In the genomic region with DNA sequence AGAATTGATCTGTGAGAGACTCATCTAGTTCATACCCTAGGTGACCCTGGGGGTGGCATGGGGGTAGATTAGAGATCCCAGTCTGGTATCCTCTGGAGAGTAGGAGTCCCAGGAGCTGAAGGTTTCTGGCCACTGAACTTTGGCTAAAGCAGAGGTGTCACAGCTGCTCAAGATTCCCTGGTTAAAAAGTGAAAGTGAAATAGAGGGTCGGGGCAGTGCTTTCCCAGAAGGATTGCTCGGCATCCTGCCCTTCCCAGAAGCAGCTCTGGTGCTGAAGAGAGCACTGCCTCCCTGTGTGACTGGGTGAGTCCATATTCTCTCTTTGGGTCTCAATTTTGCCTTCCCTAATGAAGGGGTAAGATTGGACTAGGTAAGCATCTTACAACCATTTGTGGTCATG, we compare ENCODE assay signal across 8 cellular contexts. TPM values are rescaled to one million over a fixed set of nuclear protein-coding genes. Genes with fewer than 3 reads are reported as not detected.
DNase-seq lines count a peak whose midpoint lies in the region; ATAC-seq and TF ChIP-seq lines count a peak whose summit lies in the region.

No MANE protein-coding gene starts in this region.

- peaks cover 14% of the 10 kb centered on the region for H3K4me1 Mint-ChIP-seq in HFFc6 (ENCODE audit: low read depth)
- peaks cover 20% of the 10 kb centered on the region for H3K4me1 Mint-ChIP-seq in activated naive CD8-positive, alpha-beta T cell treated with anti-CD3 and anti-CD28 coated beads, Interleukin-2, amount 50 U/mL, for 24 hours
- H3K4me1 Mint-ChIP-seq in stimulated activated naive B cell treated with anti-CD40 and anti-IgM and Interleukin-4, amounts not matched to agents 10 μg/mL and 1 μg/mL and 100 μg/mL, for 72 hours, result peaks cover 55 to 72% of the 10 kb centered on the region in 2 donors

- no peak for DNase-seq in HFFc6
- no peak for DNase-seq in activated naive CD8-positive, alpha-beta T cell treated with anti-CD3 and anti-CD28 coated beads, Interleukin-2, amount 50 U/mL, for 24 hours
- DNase-seq in iris pigment epithelial cell (ENCODE audit: low read depth), result peak; percentile 39
- DNase-seq in stimulated activated naive B cell treated with anti-CD40 and anti-IgM and Interleukin-4, amounts not matched to agents 10 μg/mL and 1 μg/mL and 100 μg/mL, for 72 hours, result no peak
- DNase-seq in NCI-H1048 (lab: John Stamatoyannopoulos, UW), result no peak
- no peak for DNase-seq in NCI-H1436 (lab: John Stamatoyannopoulos, UW)
- no peak for DNase-seq in NCI-H510A treated with DMSO at 0.1 percent for 48 hours (lab: John Stamatoyannopoulos, UW)

- H3K27ac Mint-ChIP-seq in HFFc6, result peak overlapping the region; percentile 43
- peak overlapping the region; percentile 81 for H3K27ac Mint-ChIP-seq in activated naive CD8-positive, alpha-beta T cell treated with anti-CD3 and anti-CD28 coated beads, Interleukin-2, amount 50 U/mL, for 24 hours
- peak overlapping the region; percentile 96 for H3K27ac Mint-ChIP-seq in stimulated activated naive B cell treated with anti-CD40 and anti-IgM and Interleukin-4, amounts not matched to agents 10 μg/mL and 1 μg/mL and 100 μg/mL, for 72 hours

- peaks cover 18% of the 10 kb centered on the region for H3K36me3 Mint-ChIP-seq in HFFc6 (ENCODE audit: low read depth)
- H3K36me3 Mint-ChIP-seq in activated naive CD8-positive, alpha-beta T cell treated with anti-CD3 and anti-CD28 coated beads, Interleukin-2, amount 50 U/mL, for 24 hours (ENCODE audit: low read depth), result peaks cover 19% of the 10 kb centered on the region
- peaks cover 63 to 87% of the 10 kb centered on the region in 2 donors for H3K36me3 Mint-ChIP-seq in stimulated activated naive B cell treated with anti-CD40 and anti-IgM and Interleukin-4, amounts not matched to agents 10 μg/mL and 1 μg/mL and 100 μg/mL, for 72 hours

- peak overlapping the region; percentile 7 for H3K4me3 Mint-ChIP-seq in HFFc6
- peak overlapping the region; percentile 41 for H3K4me3 Mint-ChIP-seq in activated naive CD8-positive, alpha-beta T cell treated with anti-CD3 and anti-CD28 coated beads, Interleukin-2, amount 50 U/mL, for 24 hours
- peak overlapping the region; percentile 64 to 69 for H3K4me3 Mint-ChIP-seq in stimulated activated naive B cell treated with anti-CD40 and anti-IgM and Interleukin-4, amounts not matched to agents 10 μg/mL and 1 μg/mL and 100 μg/mL, for 72 hours

- peaks cover 22% of the 10 kb centered on the region for H3K27me3 Mint-ChIP-seq in HFFc6 (ENCODE audit: insufficient read depth)
- H3K27me3 Mint-ChIP-seq in activated naive CD8-positive, alpha-beta T cell treated with anti-CD3 and anti-CD28 coated beads, Interleukin-2, amount 50 U/mL, for 24 hours, result no peaks in the 10 kb centered on the region
- H3K27me3 Mint-ChIP-seq in stimulated activated naive B cell treated with anti-CD40 and anti-IgM and Interleukin-4, amounts not matched to agents 10 μg/mL and 1 μg/mL and 100 μg/mL, for 72 hours, result no peaks in the 10 kb centered on the region

- H3K9me3 Mint-ChIP-seq in HFFc6, result no peaks in the 10 kb centered on the region
- no peaks in the 10 kb centered on the region for H3K9me3 Mint-ChIP-seq in activated naive CD8-positive, alpha-beta T cell treated with anti-CD3 and anti-CD28 coated beads, Interleukin-2, amount 50 U/mL, for 24 hours
- peaks cover 4 to 6% of the 10 kb centered on the region in 2 donors for H3K9me3 Mint-ChIP-seq in stimulated activated naive B cell treated with anti-CD40 and anti-IgM and Interleukin-4, amounts not matched to agents 10 μg/mL and 1 μg/mL and 100 μg/mL, for 72 hours

- no peak for TF ChIP-seq CTCF in HFFc6 (IDR thresholded peaks at IDR 0.05)

- ATAC-seq in activated naive CD8-positive, alpha-beta T cell treated with anti-CD3 and anti-CD28 coated beads, Interleukin-2, amount 50 U/mL, for 24 hours, result no peak
- no peak for ATAC-seq in stimulated activated naive B cell treated with anti-CD40 and anti-IgM and Interleukin-4, amounts not matched to agents 10 μg/mL and 1 μg/mL and 100 μg/mL, for 72 hours (replicated peaks)
- no peak for ATAC-seq in GM21515 (IDR thresholded peaks at IDR 0.05; ENCODE audit: unreplicated experiment)

RNA-seq across cellular contexts. Expression of gene IL18BP, which starts 0.7 kb away (rescaled TPM):
- 1 to 10 TPM; 1.5 to 2.3 (median 1.8) TPM for total RNA-seq in HFFc6 (2021; fragmentation: NEBNext Ultra II Directional; extraction: Animal tissue kit (Norgen Biotek cat#: 25700))

Comparison
In these comparisons a context has a peak if more than half of its experiments do, and no peak if none do; other contexts are left out.
1. H3K27ac Mint-ChIP-seq: peak in every context shown above with its lines; median percentile 96 in stimulated activated naive B cell treated with anti-CD40 and anti-IgM and Interleukin-4, amounts not matched to agents 10 μg/mL and 1 μg/mL and 100 μg/mL, for 72 hours; 81 in activated naive CD8-positive, alpha-beta T cell treated with anti-CD3 and anti-CD28 coated beads, Interleukin-2, amount 50 U/mL, for 24 hours; 43 in HFFc6.
2. H3K4me3 Mint-ChIP-seq: peak in every context shown above with its lines; median percentile 66 in stimulated activated naive B cell treated with anti-CD40 and anti-IgM and Interleukin-4, amounts not matched to agents 10 μg/mL and 1 μg/mL and 100 μg/mL, for 72 hours; 41 in activated naive CD8-positive, alpha-beta T cell treated with anti-CD3 and anti-CD28 coated beads, Interleukin-2, amount 50 U/mL, for 24 hours; 7 in HFFc6.